20 cellular contexts compared by ENCODE assay signal in genomic region chr4:62510228-62510627, GRCh38.
DNase-seq lines count a peak whose midpoint lies in the region; ATAC-seq and TF ChIP-seq lines count a peak whose summit lies in the region.
"Had no signal": no experiment of that assay in that cellular context is flagged by ENCODE, and none has a peak within 500 bp of the region (broad histone marks: within the 10 kb centered on the region; RNA-seq: fewer than 3 reads in every experiment).

No MANE protein-coding gene starts in this region.

- H3K4me3 ChIP-seq in GM23338, result no peak overlapping the region
- no peak overlapping the region for H3K4me3 ChIP-seq in mesendoderm (ENCODE audit: low read length)
- no peak overlapping the region for H3K4me3 ChIP-seq in neuronal stem cell (ENCODE audit: low read length in 2 of 2)
- H3K4me3 ChIP-seq: BLaER1, GM12878 had no signal

- H3K36me3 ChIP-seq in GM23338 (ENCODE audit: insufficient read depth) (no peaks in the 10 kb centered on the region), mesendoderm (ENCODE audit: control insufficient read depth, insufficient read depth, low read length) (no peaks in the 10 kb centered on the region), neuronal stem cell (replicated peaks in 1 of 2; ENCODE audit: control insufficient read depth in 2 of 2, insufficient read depth in 2 of 2, low read length in 2 of 2) (no peaks in the 10 kb centered on the region)
- H3K36me3 ChIP-seq: BLaER1 had no signal

- no peak overlapping the region for H3K4me2 ChIP-seq in GM23338
- H3K4me2 ChIP-seq in mesendoderm (ENCODE audit: low read length), result no peak overlapping the region
- H3K4me2 ChIP-seq in neuronal stem cell (ENCODE audit: insufficient read depth, low read length, poor library complexity, severe bottlenecking), result no peak overlapping the region
- H3K4me2 ChIP-seq: BLaER1 had no signal

- CTCF ChIA-PET in WTC11 (lab: Charles Lee), result interaction anchor here (0.5 kb wide), 1 partner anchor 1993 kb away, joined by 3 read pairs; no protein-coding TSS in a partner anchor

- H3K4ac ChIP-seq in mesendoderm (ENCODE audit: low read depth, low read length), result no peak overlapping the region
- no peak overlapping the region for H3K4ac ChIP-seq in neuronal stem cell (ENCODE audit: low read length)

- H3K27ac ChIP-seq in GM23338 (ENCODE audit: low read depth) (no peak overlapping the region), mesendoderm (ENCODE audit: low read depth, low read length) (no peak overlapping the region), neuronal stem cell (replicated peaks; ENCODE audit: low read length) (no peak overlapping the region)
- H3K27ac ChIP-seq: 22Rv1, BLaER1, C4-2B had no signal

- H3K79me1 ChIP-seq in mesendoderm (ENCODE audit: low read length), result no peaks in the 10 kb centered on the region
- H3K79me1 ChIP-seq in neuronal stem cell (ENCODE audit: low read depth, low read length), result no peaks in the 10 kb centered on the region

- H3K4me3 Mint-ChIP-seq in GM23338 (no peak overlapping the region), WTC11 (no peak overlapping the region)
- H3K4me3 Mint-ChIP-seq: B cell; CD4-positive, CD25-positive, alpha-beta regulatory T cell; CD8-positive, alpha-beta T cell had no signal

- no peaks in the 10 kb centered on the region for H3K27me3 ChIP-seq in GM23338 (ENCODE audit: insufficient read depth)
- no peaks in the 10 kb centered on the region for H3K27me3 ChIP-seq in mesendoderm (ENCODE audit: insufficient read depth, low read length, poor library complexity)
- no peaks in the 10 kb centered on the region for H3K27me3 ChIP-seq in neuronal stem cell (ENCODE audit: control insufficient read depth in 3 of 3, insufficient read depth in 3 of 3, low read depth in 1 of 3, low read length in 3 of 3)
- H3K27me3 ChIP-seq: BLaER1 had no signal

- H3K9ac ChIP-seq in mesendoderm (ENCODE audit: low read length), result no peak overlapping the region
- H3K9ac ChIP-seq in neuronal stem cell (ENCODE audit: low read depth, low read length, poor library complexity), result peak overlapping the region; percentile 30
- H3K9ac ChIP-seq: BLaER1 had no signal

- no peak overlapping the region; the same call in 1 of the 2 replicates for H3K27ac Mint-ChIP-seq in GM23338
- no peak overlapping the region for H3K27ac Mint-ChIP-seq in WTC11
- H3K27ac Mint-ChIP-seq: B cell; CD4-positive, CD25-positive, alpha-beta regulatory T cell; CD8-positive, alpha-beta T cell had no signal

- H3K9me2 ChIP-seq in GM23338 (ENCODE audit: insufficient read depth), result no peaks in the 10 kb centered on the region

- H3K9me3 ChIP-seq in neuronal stem cell (replicated peaks in 1 of 2; ENCODE audit: control insufficient read depth in 2 of 2, insufficient read depth in 1 of 2, low read depth in 1 of 2, low read length in 2 of 2), result no peaks in the 10 kb centered on the region
- H3K9me3 ChIP-seq: BLaER1, Caco-2 had no signal

- H3K27me3 Mint-ChIP-seq in GM23338 (ENCODE audit: insufficient read depth, low read depth, poor library complexity) (no peaks in the 10 kb centered on the region), WTC11 (ENCODE audit: low read depth) (no peaks in the 10 kb centered on the region)
- H3K27me3 Mint-ChIP-seq: B cell; CD4-positive, CD25-positive, alpha-beta regulatory T cell had no signal

- H2AFZ ChIP-seq in GM23338 (peak overlapping the region; percentile 77), neuronal stem cell (ENCODE audit: low read length) (no peak overlapping the region)

- H4K91ac ChIP-seq in neuronal stem cell (ENCODE audit: low read depth, low read length, poor library complexity), result no peak overlapping the region

- ATAC-seq in GM23338 (peak; percentile 27; the same call in 1 of the 3 replicates), WTC11 (peak; percentile 38), Right ventricle myocardium inferior (no peak), GM19023 (IDR thresholded peaks at IDR 0.05; ENCODE audit: unreplicated experiment) (no peak)
- ATAC-seq: CD8-positive, alpha-beta T cell; GM12878 had no signal

- H4K20me1 ChIP-seq in GM23338 (replicated peaks; ENCODE audit: insufficient read depth), result no peaks in the 10 kb centered on the region
- H4K20me1 ChIP-seq: BLaER1 had no signal

- H3K4me1 ChIP-seq in GM23338 (ENCODE audit: insufficient read depth) (no peaks in the 10 kb centered on the region; the same call in none of the 2 replicates), mesendoderm (ENCODE audit: control insufficient read depth, low read depth, low read length) (no peaks in the 10 kb centered on the region), neuronal stem cell (ENCODE audit: control insufficient read depth in 2 of 2, insufficient read depth in 1 of 2, low read depth in 1 of 2, low read length in 2 of 2) (no peaks in the 10 kb centered on the region)
- H3K4me1 ChIP-seq: Caco-2 had no signal

- no peak overlapping the region for H3K14ac ChIP-seq in neuronal stem cell (ENCODE audit: low read length)

- H3K36me3 Mint-ChIP-seq in GM23338 (ENCODE audit: low read depth), result no peaks in the 10 kb centered on the region
- no peaks in the 10 kb centered on the region for H3K36me3 Mint-ChIP-seq in WTC11
- H3K36me3 Mint-ChIP-seq: CD4-positive, CD25-positive, alpha-beta regulatory T cell; CD8-positive, alpha-beta T cell had no signal

- TF ChIP-seq CTCF in GM23338 (conservative IDR thresholded peaks at IDR 0.05; ENCODE audit: low read depth in 2 of 2) (no peak), WTC11 (IDR thresholded peaks at IDR 0.05) (no peak)

- no peaks in the 10 kb centered on the region for H3K79me2 ChIP-seq in GM23338 (replicated peaks; ENCODE audit: insufficient read depth)
- no peaks in the 10 kb centered on the region for H3K79me2 ChIP-seq in mesendoderm (ENCODE audit: control insufficient read depth, insufficient read depth, low read length)

- no peak overlapping the region for H2BK15ac ChIP-seq in mesendoderm (replicated peaks; ENCODE audit: low read depth)
- peak overlapping the region; percentile 62 for H2BK15ac ChIP-seq in neuronal stem cell (ENCODE audit: low read length)

- H2BK5ac ChIP-seq in mesendoderm (ENCODE audit: low read length) (no peak overlapping the region), neuronal stem cell (ENCODE audit: low read length) (no peak overlapping the region)

- WGBS in mesendoderm (ENCODE audit: extremely low coverage, insufficient coverage, low lambda C conversion rate), result no CpG with 5 or more reads among the region's 13 CpGs
- WGBS in neuronal stem cell (ENCODE audit: extremely low coverage in 2 of 2, insufficient read length in 2 of 2, insufficient replicate concordance in 1 of 2), 2 donors, result no CpG with 5 or more reads among the region's 13 CpGs

- H2BK12ac ChIP-seq in neuronal stem cell (ENCODE audit: low read length), result no peak overlapping the region

- POLR2A ChIA-PET in WTC11 (lab: Charles Lee), result no interaction called here

- H3K9me3 Mint-ChIP-seq in GM23338 (no peaks in the 10 kb centered on the region), WTC11 (no peaks in the 10 kb centered on the region)

- peaks cover 13% of the 10 kb centered on the region; the same call in 2 of the 3 replicates for H3K4me1 Mint-ChIP-seq in GM23338
- peaks cover 14% of the 10 kb centered on the region for H3K4me1 Mint-ChIP-seq in WTC11
- H3K4me1 Mint-ChIP-seq: B cell; CD4-positive, CD25-positive, alpha-beta regulatory T cell had no signal

- H3K56ac ChIP-seq in mesendoderm (ENCODE audit: low read length), result no peak overlapping the region

- DNase-seq in GM23338 (ENCODE audit: low spot score), result peak; percentile 2
- no peak for DNase-seq in WTC11 (ENCODE audit: low spot score)
- no peak for DNase-seq in mesendoderm
- no peak for DNase-seq in neuronal stem cell (ENCODE audit: low spot score)
- DNase-seq in Right ventricle myocardium inferior (ENCODE audit: missing footprints), result no peak
- no peak for DNase-seq in GDM1 (lab: John Stamatoyannopoulos, UW)
- DNase-seq: Caco-2; CD4-positive, CD25-positive, alpha-beta regulatory T cell; CD8-positive, alpha-beta T cell; DMS153; DND-41; GOT3; H7; HCEC 1CT had no signal

- H4K8ac ChIP-seq in mesendoderm (ENCODE audit: low read depth, low read length), result no peak overlapping the region
- no peak overlapping the region for H4K8ac ChIP-seq in neuronal stem cell (ENCODE audit: low read depth, low read length)

- H3F3A ChIP-seq in GM23338 (replicated peaks; ENCODE audit: low read depth), result no peaks in the 10 kb centered on the region

- H3K23ac ChIP-seq in mesendoderm (ENCODE audit: low read length) (no peak overlapping the region), neuronal stem cell (ENCODE audit: low read depth, low read length, poor library complexity) (no peak overlapping the region)

- H4K5ac ChIP-seq in mesendoderm (ENCODE audit: low read length), result no peak overlapping the region

- H3K18ac ChIP-seq in mesendoderm (ENCODE audit: low read length) (peak overlapping the region; percentile 22), neuronal stem cell (ENCODE audit: low read length) (no peak overlapping the region)

- H2BK120ac ChIP-seq in mesendoderm (ENCODE audit: low read depth, low read length) (no peak overlapping the region), neuronal stem cell (ENCODE audit: low read depth, low read length) (no peak overlapping the region)

- intact Hi-C loops in Right ventricle myocardium inferior (cut with DNase I), result no loop called here

- H2AK5ac ChIP-seq in mesendoderm (ENCODE audit: low read length) (no peak overlapping the region), neuronal stem cell (ENCODE audit: low read depth, low read length) (no peak overlapping the region)

TF ChIP-seq in GM23338, 12 proteins besides CTCF, POLR2A, EP300 and RAD21 (continues in another document):
- no peak for TF ChIP-seq EZH2 (IDR thresholded peaks at IDR 0.05; ENCODE audit: low read depth, unreplicated experiment)

TF ChIP-seq in WTC11, 78 proteins besides CTCF, POLR2A, EP300 and RAD21 (continues in another document):
- no peak for TF ChIP-seq NR2C2 (CRISPR knock-in tag; IDR thresholded peaks at IDR 0.05)
- TF ChIP-seq FOXJ3 (CRISPR knock-in tag; IDR thresholded peaks at IDR 0.05; ENCODE audit: borderline replicate concordance), result no peak
- TF ChIP-seq EMX1 (CRISPR knock-in tag; IDR thresholded peaks at IDR 0.05), result no peak
- no peak for TF ChIP-seq ZNF219 (CRISPR knock-in tag; IDR thresholded peaks at IDR 0.05; ENCODE audit: borderline replicate concordance)

Comparison
In these comparisons a context has a peak if more than half of its experiments do, and no peak if none do; other contexts are left out.
1. ATAC-seq: peak in GM23338 (single experiment) and WTC11 (single experiment); none in Right ventricle myocardium inferior (single experiment) and GM19023 (single experiment).